Comparison of ENCODE assay signal across 16 cellular contexts in the genomic region with DNA sequence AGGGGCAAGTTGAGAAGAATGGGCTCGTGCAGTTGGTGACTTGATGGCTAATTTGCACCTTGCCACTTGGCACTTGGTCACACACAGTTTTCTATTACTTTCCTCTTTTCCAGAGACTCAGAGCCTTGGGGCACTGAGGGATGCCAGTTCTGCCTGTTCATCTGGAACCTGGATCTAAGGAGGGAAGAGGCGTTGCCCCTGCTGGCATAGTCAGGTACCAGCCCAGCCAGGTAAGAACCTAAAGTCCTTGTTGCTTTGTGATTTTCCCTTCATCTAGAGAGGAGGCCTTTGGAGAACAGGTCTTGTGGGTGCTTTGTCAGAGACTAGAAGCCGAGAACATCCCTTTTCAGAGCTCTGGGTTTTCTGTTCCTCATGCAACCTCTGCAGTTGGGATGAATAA. TPM values are rescaled to one million over a fixed set of nuclear protein-coding genes. Genes with fewer than 3 reads are reported as not detected.
DNase-seq lines count a peak whose midpoint lies in the region; ATAC-seq and TF ChIP-seq lines count a peak whose summit lies in the region.
"Had no signal": no experiment of that assay in that cellular context is flagged by ENCODE, and none has a peak within 500 bp of the region (broad histone marks: within the 10 kb centered on the region; RNA-seq: fewer than 3 reads in every experiment).

No MANE protein-coding gene starts in this region.

- no peak overlapping the region for H2AK5ac ChIP-seq in neuronal stem cell (ENCODE audit: low read depth, low read length)

- H2BK15ac ChIP-seq in neuronal stem cell (ENCODE audit: low read length), result no peak overlapping the region

- no peak for DNase-seq in activated CD8-positive, alpha-beta memory T cell treated with anti-CD3 and anti-CD28 coated beads, Interleukin-2, amount 10 ng/mL, durations not matched to agents 7 days and 5 days
- DNase-seq in activated CD8-positive, alpha-beta memory T cell treated with anti-CD3 and anti-CD28 coated beads for 24 hours, result no peak
- DNase-seq in NCI-H345 treated with DMSO at 0.1 percent for 48 hours (lab: John Stamatoyannopoulos, UW; ENCODE audit: unreplicated experiment), result peak; percentile 24
- DNase-seq in thyroid gland, result peak; percentile 58
- no peak for DNase-seq in neuronal stem cell (ENCODE audit: low spot score)
- DNase-seq in activated T-cell treated with anti-CD3 and anti-CD28 coated beads for 4 hours, result no peak
- no peak for DNase-seq in glutamatergic neuron
- DNase-seq: activated CD4-positive, alpha-beta T cell treated with anti-CD3 and anti-CD28 coated beads for 48 hours; activated naive CD4-positive, alpha-beta T cell treated with anti-CD3 and anti-CD28 coated beads, Interleukin-2, amount 10 ng/mL, durations not matched to agents 7 days and 5 days; colonic mucosa; mesendoderm; NCI-H82; stimulated activated naive CD4-positive, alpha-beta T cell treated with Interleukin-2 at 50 U/mL for 16 hours had no signal

- no peak overlapping the region for H3K14ac ChIP-seq in neuronal stem cell (ENCODE audit: low read length)

- H3K36me3 ChIP-seq in thyroid gland (no peaks in the 10 kb centered on the region), neuronal stem cell (replicated peaks in 1 of 2; ENCODE audit: control insufficient read depth in 2 of 2, insufficient read depth in 2 of 2, low read length in 2 of 2) (no peaks in the 10 kb centered on the region)
- H3K36me3 ChIP-seq: colonic mucosa, esophagus muscularis mucosa had no signal

- no peak overlapping the region for H2AFZ ChIP-seq in neuronal stem cell (ENCODE audit: low read length)

- H3K27ac Mint-ChIP-seq in activated CD8-positive, alpha-beta memory T cell treated with anti-CD3 and anti-CD28 coated beads, Interleukin-2, amount 10 ng/mL, durations not matched to agents 7 days and 5 days, result peak overlapping the region; percentile 56
- no peak overlapping the region for H3K27ac Mint-ChIP-seq in glutamatergic neuron (ENCODE audit: unreplicated experiment)

- H3K18ac ChIP-seq in neuronal stem cell (ENCODE audit: low read length), result no peak overlapping the region

- TF ChIP-seq CTCF in thyroid gland (IDR thresholded peaks at IDR 0.05), result peak in 2 of 6 experiments; percentile 30 to 42
- TF ChIP-seq CTCF in glutamatergic neuron (IDR thresholded peaks at IDR 0.05; ENCODE audit: partially characterized antibody, unreplicated experiment), result no peak

- H3K27me3 ChIP-seq in thyroid gland (no peaks in the 10 kb centered on the region), neuronal stem cell (ENCODE audit: control insufficient read depth in 3 of 3, insufficient read depth in 3 of 3, low read depth in 1 of 3, low read length in 3 of 3) (peaks cover 0 to 49% (median 0%) of the 10 kb centered on the region in 3 experiments)
- H3K27me3 ChIP-seq: colonic mucosa, esophagus muscularis mucosa had no signal

- CTCF ChIA-PET in activated CD8-positive, alpha-beta memory T cell treated with anti-CD3 and anti-CD28 coated beads, Interleukin-2, amount 10 ng/mL, durations not matched to agents 7 days and 5 days (lab: Charles Lee), result interaction anchor here (1.1 to 6.8 kb wide), 5 partner anchors 14 to 128 kb away, joined by 3 to 75 read pairs (median 9); partner anchors contain the start of gene DYNLT1

- H3K9me3 ChIP-seq in thyroid gland (no peaks in the 10 kb centered on the region), neuronal stem cell (replicated peaks in 1 of 2; ENCODE audit: control insufficient read depth in 2 of 2, insufficient read depth in 1 of 2, low read depth in 1 of 2, low read length in 2 of 2) (no peaks in the 10 kb centered on the region)
- H3K9me3 ChIP-seq: colonic mucosa, esophagus muscularis mucosa had no signal

- H2BK12ac ChIP-seq in neuronal stem cell (ENCODE audit: low read length), result no peak overlapping the region

- H2BK120ac ChIP-seq in neuronal stem cell (ENCODE audit: low read depth, low read length), result no peak overlapping the region

- H3K27me3 Mint-ChIP-seq in activated CD8-positive, alpha-beta memory T cell treated with anti-CD3 and anti-CD28 coated beads, Interleukin-2, amount 10 ng/mL, durations not matched to agents 7 days and 5 days, result no peaks in the 10 kb centered on the region
- no peaks in the 10 kb centered on the region for H3K27me3 Mint-ChIP-seq in glutamatergic neuron (ENCODE audit: unreplicated experiment)
- H3K27me3 Mint-ChIP-seq: activated naive CD4-positive, alpha-beta T cell treated with anti-CD3 and anti-CD28 coated beads, Interleukin-2, amount 10 ng/mL, durations not matched to agents 7 days and 5 days had no signal

- H3K4me3 ChIP-seq in thyroid gland (replicated peaks in 1 of 3), result no peak overlapping the region
- H3K4me3 ChIP-seq in neuronal stem cell (ENCODE audit: low read length in 2 of 2), result no peak overlapping the region
- H3K4me3 ChIP-seq: colonic mucosa, esophagus muscularis mucosa had no signal

- no peak for TF ChIP-seq POLR2A in thyroid gland (IDR thresholded peaks at IDR 0.05)

- no peaks in the 10 kb centered on the region for H3K79me1 ChIP-seq in neuronal stem cell (ENCODE audit: low read depth, low read length)

- H3K4ac ChIP-seq in neuronal stem cell (ENCODE audit: low read length), result no peak overlapping the region

- no peak overlapping the region for H3K4me2 ChIP-seq in neuronal stem cell (ENCODE audit: insufficient read depth, low read length, poor library complexity, severe bottlenecking)

- H3K4me1 ChIP-seq in thyroid gland (peaks cover 58 to 59% of the 10 kb centered on the region in 2 donors), neuronal stem cell (ENCODE audit: control insufficient read depth in 2 of 2, insufficient read depth in 1 of 2, low read depth in 1 of 2, low read length in 2 of 2) (peaks cover 0 to 7% of the 10 kb centered on the region in 2 donors)
- H3K4me1 ChIP-seq: colonic mucosa had no signal

- H3K9me3 Mint-ChIP-seq in activated CD8-positive, alpha-beta memory T cell treated with anti-CD3 and anti-CD28 coated beads, Interleukin-2, amount 10 ng/mL, durations not matched to agents 7 days and 5 days (ENCODE audit: low read depth), result no peaks in the 10 kb centered on the region
- peaks cover 4% of the 10 kb centered on the region for H3K9me3 Mint-ChIP-seq in glutamatergic neuron (ENCODE audit: unreplicated experiment)
- H3K9me3 Mint-ChIP-seq: activated naive CD4-positive, alpha-beta T cell treated with anti-CD3 and anti-CD28 coated beads, Interleukin-2, amount 10 ng/mL, durations not matched to agents 7 days and 5 days; neural crest cell had no signal

- no peak overlapping the region for H2BK5ac ChIP-seq in neuronal stem cell (ENCODE audit: low read length)

- H3K4me1 Mint-ChIP-seq in activated CD8-positive, alpha-beta memory T cell treated with anti-CD3 and anti-CD28 coated beads, Interleukin-2, amount 10 ng/mL, durations not matched to agents 7 days and 5 days, result peaks cover 37% of the 10 kb centered on the region
- H3K4me1 Mint-ChIP-seq in glutamatergic neuron (ENCODE audit: low read depth, unreplicated experiment), result peaks cover 9% of the 10 kb centered on the region

- H3K9ac ChIP-seq in neuronal stem cell (ENCODE audit: low read depth, low read length, poor library complexity), result no peak overlapping the region

- ATAC-seq in activated CD8-positive, alpha-beta memory T cell treated with anti-CD3 and anti-CD28 coated beads, Interleukin-2, amount 10 ng/mL, durations not matched to agents 7 days and 5 days, result no peak
- peak; percentile 91 for ATAC-seq in esophagus mucosa

- WGBS in thyroid gland, 2 donors, result 41 to 56% methylated on average over 3 of the region's 3 CpGs
- WGBS in neuronal stem cell (ENCODE audit: extremely low coverage in 2 of 2, insufficient read length in 2 of 2, insufficient replicate concordance in 1 of 2), 2 donors, result no CpG with 5 or more reads among the region's 3 CpGs

- H3K36me3 Mint-ChIP-seq in activated CD8-positive, alpha-beta memory T cell treated with anti-CD3 and anti-CD28 coated beads, Interleukin-2, amount 10 ng/mL, durations not matched to agents 7 days and 5 days, result peaks cover 55% of the 10 kb centered on the region
- no peaks in the 10 kb centered on the region for H3K36me3 Mint-ChIP-seq in glutamatergic neuron (ENCODE audit: unreplicated experiment)

- H3K27ac ChIP-seq in thyroid gland, result peak overlapping the region; percentile 18 to 64 (median 52)
- no peak overlapping the region for H3K27ac ChIP-seq in neuronal stem cell (replicated peaks; ENCODE audit: low read length)
- H3K27ac ChIP-seq: colonic mucosa, esophagus muscularis mucosa had no signal

- no peak overlapping the region for H3K23ac ChIP-seq in neuronal stem cell (ENCODE audit: low read depth, low read length, poor library complexity)

- H3K4me3 Mint-ChIP-seq in activated CD8-positive, alpha-beta memory T cell treated with anti-CD3 and anti-CD28 coated beads, Interleukin-2, amount 10 ng/mL, durations not matched to agents 7 days and 5 days, result no peak overlapping the region
- H3K4me3 Mint-ChIP-seq in glutamatergic neuron (ENCODE audit: unreplicated experiment), result no peak overlapping the region
- H3K4me3 Mint-ChIP-seq: activated naive CD4-positive, alpha-beta T cell treated with anti-CD3 and anti-CD28 coated beads, Interleukin-2, amount 10 ng/mL, durations not matched to agents 7 days and 5 days; neural crest cell had no signal

- intact Hi-C loops in thyroid gland (cut with DNase I), result no loop called here

- no peak overlapping the region for H4K91ac ChIP-seq in neuronal stem cell (ENCODE audit: low read depth, low read length, poor library complexity)

- no peak overlapping the region for H4K8ac ChIP-seq in neuronal stem cell (ENCODE audit: low read depth, low read length)

RNA-seq across cellular contexts. Expression of gene SYTL3, which starts 11.3 kb away (rescaled TPM):
- 100 to 1,000 TPM; 106 to 112 TPM for total RNA-seq in activated CD8-positive, alpha-beta memory T cell treated with anti-CD3 and anti-CD28 coated beads, Interleukin-2, amount 10 ng/mL, durations not matched to agents 7 days and 5 days
- total RNA-seq in esophagus mucosa (1.7 TPM), thyroid gland (10 to 100 TPM; 16.9 to 33.0 (median 24.4) TPM), glutamatergic neuron (ENCODE audit: unreplicated experiment) (2.8 TPM)
- 0.50 TPM for polyA plus RNA-seq in neuronal stem cell (2013, experiment 1 of 2)
- polyA plus RNA-seq in neuronal stem cell (2013, experiment 2 of 2), result 0.43 TPM

RNA-seq across cellular contexts. Expression of gene DYNLT1, which starts 16.6 kb away (rescaled TPM):
- 100 to 1,000 TPM; 109 to 120 TPM for total RNA-seq in activated CD8-positive, alpha-beta memory T cell treated with anti-CD3 and anti-CD28 coated beads, Interleukin-2, amount 10 ng/mL, durations not matched to agents 7 days and 5 days
- total RNA-seq in esophagus mucosa (143 TPM), thyroid gland (100 to 1,000 TPM in 2 of 4 donors, 10 to 100 TPM in 2; 76.6 to 113 (median 93.4) TPM), glutamatergic neuron (ENCODE audit: unreplicated experiment) (261 TPM)
- polyA plus RNA-seq in neuronal stem cell (2013, experiment 1 of 2), result 158 TPM
- polyA plus RNA-seq in neuronal stem cell (2013, experiment 2 of 2), result 158 TPM

Comparison
In these comparisons a context has a peak if more than half of its experiments do, and no peak if none do; other contexts are left out.
1. DNase-seq: peak in NCI-H345 treated with DMSO at 0.1 percent for 48 hours (single experiment) and thyroid gland (2 of 2); none in activated CD8-positive, alpha-beta memory T cell treated with anti-CD3 and anti-CD28 coated beads, Interleukin-2, amount 10 ng/mL, durations not matched to agents 7 days and 5 days (single experiment), activated CD8-positive, alpha-beta memory T cell treated with anti-CD3 and anti-CD28 coated beads for 24 hours (single experiment), neuronal stem cell (single experiment), activated T-cell treated with anti-CD3 and anti-CD28 coated beads for 4 hours (single experiment) and glutamatergic neuron (single experiment).